In the genomic region with DNA sequence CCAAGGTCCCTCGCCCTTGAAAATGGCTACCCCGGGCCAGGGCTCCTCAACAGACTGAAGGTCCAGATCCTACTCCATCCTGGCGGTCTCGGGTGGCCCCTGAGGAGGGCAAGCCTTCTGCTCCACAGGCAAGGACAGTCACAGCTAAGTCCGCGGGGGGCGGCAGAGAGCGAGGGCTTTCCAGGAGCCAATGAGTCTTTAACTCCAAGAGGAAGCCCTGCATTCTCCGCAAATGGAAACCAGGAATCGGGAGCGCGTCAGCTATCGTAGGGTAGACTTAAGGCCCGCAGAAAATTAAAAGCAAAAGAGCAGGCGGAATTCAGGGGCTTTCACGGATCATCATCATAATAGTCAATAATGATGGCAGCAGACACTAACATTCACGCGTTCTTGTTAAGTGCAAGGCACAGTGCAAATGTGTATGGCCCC, we compare ENCODE assay signal across 8 cellular contexts.
DNase-seq lines count a peak whose midpoint lies in the region; ATAC-seq and TF ChIP-seq lines count a peak whose summit lies in the region.

No MANE protein-coding gene starts in this region.

- in situ Hi-C loops in ACHN (cut with HindIII; ENCODE audit: low pct_ligation_motif_present, low pct_unique_long_range_greater_than_20kb, low sequenced_read_pairs), result no loop called here

- TF ChIP-seq CTCF in choroid plexus epithelial cell (conservative IDR thresholded peaks at IDR 0.05; ENCODE audit: low read depth, low read length) (peak; percentile 39), kidney epithelial cell (IDR thresholded peaks at IDR 0.05; ENCODE audit: insufficient read depth, low read length, poor library complexity, severe bottlenecking) (peak; percentile 93)

- peak; percentile 86 for ATAC-seq in GM18907 (IDR thresholded peaks at IDR 0.05; ENCODE audit: unreplicated experiment)
- peak; percentile 83 for ATAC-seq in HG03175 (IDR thresholded peaks at IDR 0.05; ENCODE audit: unreplicated experiment)

- no peaks in the 10 kb centered on the region for H3K27me3 ChIP-seq in kidney epithelial cell (ENCODE audit: control insufficient read depth, insufficient read depth, low read length)

- no peaks in the 10 kb centered on the region for H3K36me3 ChIP-seq in kidney epithelial cell (ENCODE audit: control insufficient read depth, insufficient read depth, low read length)

- H3K4me3 ChIP-seq in choroid plexus epithelial cell (ENCODE audit: low read depth, low read length) (peak overlapping the region; percentile 84), kidney epithelial cell (ENCODE audit: low read depth, low read length) (peak overlapping the region; percentile 83)

- peak; percentile 97 for DNase-seq in ACHN
- DNase-seq in NCI-H345 (lab: John Stamatoyannopoulos, UW), result peak; percentile 89
- DNase-seq in activated CD4-positive, alpha-beta T cell treated with anti-CD3 and anti-CD28 coated beads for 1 hour, result peak; percentile 43
- DNase-seq in choroid plexus epithelial cell (ENCODE audit: low read depth), result peak; percentile 97
- peak; percentile 97 for DNase-seq in kidney epithelial cell (ENCODE audit: low read depth)
- peak; percentile 43 to 47 for DNase-seq in stimulated activated CD4-positive, alpha-beta T cell treated with anti-CD3 and anti-CD28 coated beads, Interleukin-15, amount 100 ng/mL, for 1 hour (ENCODE audit: low read depth in 1 of 2, low spot score in 1 of 2)

Comparison
In these comparisons a context has a peak if more than half of its experiments do, and no peak if none do; other contexts are left out.
1. Peak in every context shown above with its lines: DNase-seq, ATAC-seq and H3K4me3 ChIP-seq.
2. DNase-seq: peak in every context shown above with its lines; median percentile 97 in ACHN; 97 in choroid plexus epithelial cell; 97 in kidney epithelial cell; 89 in NCI-H345; 45 in stimulated activated CD4-positive, alpha-beta T cell treated with anti-CD3 and anti-CD28 coated beads, Interleukin-15, amount 100 ng/mL, for 1 hour; 43 in activated CD4-positive, alpha-beta T cell treated with anti-CD3 and anti-CD28 coated beads for 1 hour.